Comparison of ENCODE assay signal across 21 cellular contexts in the genomic region with DNA sequence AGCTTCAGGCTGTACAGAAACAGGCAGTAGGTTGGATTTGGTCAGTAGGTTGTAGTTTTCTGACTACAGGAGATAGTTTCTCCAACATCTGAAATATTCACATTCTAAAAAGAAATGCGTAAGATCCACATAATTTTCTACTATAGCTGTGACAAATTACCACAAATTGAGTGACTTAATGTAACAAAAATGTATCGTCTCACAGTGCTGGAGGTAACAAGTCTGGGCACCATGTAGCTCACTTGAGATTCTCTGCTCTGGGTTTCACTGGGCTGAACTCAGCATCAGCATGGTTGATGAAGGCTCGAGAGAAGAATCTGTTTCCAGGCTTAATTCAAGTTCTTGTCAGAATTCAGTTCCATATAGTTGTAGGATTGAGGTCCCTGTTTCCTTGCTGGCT.
"Had no signal": no experiment of that assay in that cellular context is flagged by ENCODE, and none has a peak within 500 bp of the region (broad histone marks: within the 10 kb centered on the region; RNA-seq: fewer than 3 reads in every experiment).

No MANE protein-coding gene starts in this region.

- H3K36me3 Mint-ChIP-seq: activated naive CD4-positive, alpha-beta T cell treated with anti-CD3 and anti-CD28 coated beads, Interleukin-2, amount 50 U/mL, for 72 hours; naive thymus-derived CD4-positive, alpha-beta T cell; neural progenitor cell had no signal

- H3K27ac ChIP-seq: adrenal gland, body of pancreas, esophagus muscularis mucosa, neural progenitor cell, prostate gland, tibial artery had no signal

- H3K4me3 ChIP-seq: adrenal gland, body of pancreas, esophagus muscularis mucosa, neural progenitor cell, prostate gland, tibial artery had no signal

- H3K9ac ChIP-seq: neural progenitor cell had no signal

- H3K4me1 Mint-ChIP-seq: naive thymus-derived CD4-positive, alpha-beta T cell had no signal

- H3K9me3 Mint-ChIP-seq: activated naive CD4-positive, alpha-beta T cell treated with anti-CD3 and anti-CD28 coated beads, Interleukin-2, amount 50 U/mL, for 72 hours; activated T-helper 1 cell treated with anti-CD3 and anti-CD28 coated beads, Interleukin-12 subunit alpha, Interleukin-12 subunit beta, Interleukin-2, Interleukin-4 antibody, amounts not matched to agents 30 ng/mL and 10 ng/mL and 1 ng/mL, durations not matched to agents 14 hours and 24 hours and 36 hours; neural progenitor cell had no signal

- ATAC-seq: activated naive CD4-positive, alpha-beta T cell treated with anti-CD3 and anti-CD28 coated beads, Interleukin-2, amount 50 U/mL, for 72 hours; body of pancreas; naive thymus-derived CD4-positive, alpha-beta T cell; right cardiac atrium; stimulated activated naive CD8-positive, alpha-beta T cell treated with anti-CD3 and anti-CD28 coated beads, Interleukin-15, Interleukin-2, amounts not matched to agents 100 U/mL and 50 U/mL, for 24 hours had no signal

- H3K27ac Mint-ChIP-seq: activated naive CD4-positive, alpha-beta T cell treated with anti-CD3 and anti-CD28 coated beads, Interleukin-2, amount 50 U/mL, for 72 hours; activated T-helper 1 cell treated with anti-CD3 and anti-CD28 coated beads, Interleukin-12 subunit alpha, Interleukin-12 subunit beta, Interleukin-2, Interleukin-4 antibody, amounts not matched to agents 30 ng/mL and 10 ng/mL and 1 ng/mL, durations not matched to agents 14 hours and 24 hours and 36 hours; naive thymus-derived CD4-positive, alpha-beta T cell; neural progenitor cell had no signal

- H2AFZ ChIP-seq: neural progenitor cell had no signal

- H3K9me3 ChIP-seq: adrenal gland, body of pancreas, esophagus muscularis mucosa, prostate gland, tibial artery had no signal

- FAIRE-seq: urothelium cell line had no signal

- H3K27me3 ChIP-seq: adrenal gland, body of pancreas, esophagus muscularis mucosa, neural progenitor cell, tibial artery had no signal

- H3K4me3 Mint-ChIP-seq: activated T-helper 1 cell treated with anti-CD3 and anti-CD28 coated beads, Interleukin-12 subunit alpha, Interleukin-12 subunit beta, Interleukin-2, Interleukin-4 antibody, amounts not matched to agents 30 ng/mL and 10 ng/mL and 1 ng/mL, durations not matched to agents 14 hours and 24 hours and 36 hours; naive thymus-derived CD4-positive, alpha-beta T cell; neural progenitor cell had no signal

- H3K4me2 ChIP-seq: neural progenitor cell had no signal

- H3K4me1 ChIP-seq: adrenal gland, body of pancreas, esophagus muscularis mucosa, neural progenitor cell, prostate gland, tibial artery had no signal

- H3K36me3 ChIP-seq: adrenal gland, esophagus muscularis mucosa, neural progenitor cell, prostate gland, tibial artery had no signal

- DNase-seq: activated CD4-positive, alpha-beta T cell treated with anti-CD3 and anti-CD28 coated beads, Interleukin-2, amount 50 U/mL, for 48 hours; activated gamma-delta T cell treated with Interleukin-2 at 50 U/mL for 16 hours; activated T-cell treated with anti-CD3 and anti-CD28 coated beads for 4 hours; adrenal gland; body of pancreas; cortex of kidney; effector CD4-positive, alpha-beta T cell; mesenchymal stem cell; naive thymus-derived CD4-positive, alpha-beta T cell; right cardiac atrium; stimulated activated CD4-positive, alpha-beta T cell treated with anti-CD3 and anti-CD28 coated beads, Interleukin-2, amount 100 ng/mL, for 24 hours; stimulated activated naive CD8-positive, alpha-beta T cell treated with anti-CD3 and anti-CD28 coated beads, Interleukin-15, Interleukin-2, amounts not matched to agents 100 U/mL and 50 U/mL, for 24 hours; substantia nigra; T-helper 2 cell; tibial artery had no signal

- H3K27me3 Mint-ChIP-seq: naive thymus-derived CD4-positive, alpha-beta T cell had no signal
